1 cellular context compared by ENCODE assay signal in the genomic region with DNA sequence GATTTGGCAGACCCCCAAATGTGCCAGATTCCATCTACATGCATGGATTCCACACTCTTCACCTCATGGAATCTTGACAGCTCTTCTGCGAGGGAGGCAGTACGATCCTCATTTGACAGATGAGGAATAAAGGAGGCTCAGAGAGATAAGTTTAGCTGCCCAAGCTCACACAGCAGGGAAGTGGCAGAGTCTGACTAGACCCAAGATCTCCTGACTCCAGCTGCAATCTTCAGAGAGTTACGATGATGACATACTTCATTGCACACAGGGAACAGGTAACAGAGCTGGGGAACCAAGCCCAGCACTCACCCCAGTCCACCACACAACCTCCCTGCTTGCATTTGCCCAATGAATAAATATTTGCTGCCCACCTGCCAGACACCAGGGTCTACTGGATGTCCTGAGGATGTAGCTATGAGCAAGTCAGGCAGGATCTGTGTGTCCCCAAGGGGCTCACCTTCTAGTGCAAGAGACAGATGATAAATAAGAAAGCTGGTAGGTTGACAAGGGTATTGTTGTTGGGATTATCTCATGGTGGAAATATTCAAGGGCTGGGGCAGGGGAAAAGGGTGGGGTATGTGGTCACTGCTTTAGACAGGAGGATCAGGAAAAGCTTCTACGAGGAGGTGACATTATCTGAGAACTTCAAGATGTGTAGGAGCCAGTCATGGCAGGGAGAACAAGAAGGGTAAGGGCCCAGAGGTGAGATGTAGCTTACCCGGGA.
TF ChIP-seq lines count a peak whose summit lies in the region.

No MANE protein-coding gene starts in this region.

TF ChIP-seq in HepG2, 621 proteins besides CTCF, POLR2A, EP300 and RAD21:
- TF ChIP-seq CEBPB (IDR thresholded peaks at IDR 0.05; ENCODE audit: borderline replicate concordance, low read depth, low read length), result 0 out of 2 replicates have a peak, but pooled peaks have one; percentile 13
- TF ChIP-seq BCLAF1 (IDR thresholded peaks at IDR 0.05), result no peak
